25 cellular contexts compared by ENCODE assay signal in the genomic region with DNA sequence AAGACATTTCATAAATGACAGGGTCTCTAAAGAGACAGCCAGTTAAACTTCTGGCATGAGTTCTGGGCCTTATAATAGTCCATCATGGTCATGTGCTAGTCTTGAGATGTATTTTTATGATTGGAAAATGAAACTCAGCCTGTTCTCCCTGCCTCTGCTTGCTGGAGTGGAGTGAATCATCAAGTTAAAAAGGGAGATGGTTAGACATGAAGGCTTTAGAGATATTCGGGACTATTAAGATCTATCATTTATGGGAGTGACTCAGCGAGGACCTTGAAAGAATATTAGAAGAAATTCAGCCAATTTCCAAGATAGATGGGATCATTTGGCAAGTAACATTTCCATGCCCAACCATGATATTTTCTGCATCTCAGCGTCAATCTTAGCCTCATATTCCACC.
DNase-seq lines count a peak whose midpoint lies in the region; ATAC-seq and TF ChIP-seq lines count a peak whose summit lies in the region.
"Had no signal": no experiment of that assay in that cellular context is flagged by ENCODE, and none has a peak within 500 bp of the region (broad histone marks: within the 10 kb centered on the region; RNA-seq: fewer than 3 reads in every experiment).

No MANE protein-coding gene starts in this region.

- no peak overlapping the region for H3K4me3 Mint-ChIP-seq in MCF 10A (ENCODE audit: unreplicated experiment)
- H3K4me3 Mint-ChIP-seq in activated CD4-positive, alpha-beta memory T cell treated with anti-CD3 and anti-CD28 coated beads, Interleukin-2, amount 10 ng/mL, durations not matched to agents 7 days and 5 days: no peak overlapping the region
- H3K4me3 Mint-ChIP-seq: CD4-positive, alpha-beta T cell; GM23338; H9 had no signal

- no peaks in the 10 kb centered on the region for H3K4me1 ChIP-seq in RWPE2 (ENCODE audit: insufficient read depth, poor library complexity, severe bottlenecking)
- peaks cover 59 to 79% of the 10 kb centered on the region in 2 donors for H3K4me1 ChIP-seq in gastrocnemius medialis
- H3K4me1 ChIP-seq: A549 had no signal

- CTCF ChIA-PET in MCF 10A (lab: Yijun Ruan, JAX): no interaction called here
- CTCF ChIA-PET in activated CD4-positive, alpha-beta memory T cell treated with anti-CD3 and anti-CD28 coated beads, Interleukin-2, amount 10 ng/mL, durations not matched to agents 7 days and 5 days (lab: Charles Lee): no interaction called here

- no peaks in the 10 kb centered on the region for H3K27me3 Mint-ChIP-seq in MCF 10A (ENCODE audit: insufficient read depth, unreplicated experiment)
- no peaks in the 10 kb centered on the region for H3K27me3 Mint-ChIP-seq in activated CD4-positive, alpha-beta memory T cell treated with anti-CD3 and anti-CD28 coated beads, Interleukin-2, amount 10 ng/mL, durations not matched to agents 7 days and 5 days

- H3K27ac Mint-ChIP-seq in MCF 10A (ENCODE audit: low read depth, unreplicated experiment): no peak overlapping the region
- no peak overlapping the region for H3K27ac Mint-ChIP-seq in activated CD4-positive, alpha-beta memory T cell treated with anti-CD3 and anti-CD28 coated beads, Interleukin-2, amount 10 ng/mL, durations not matched to agents 7 days and 5 days
- H3K27ac Mint-ChIP-seq: CD4-positive, alpha-beta T cell; GM23338; H9 had no signal

- H3K36me3 Mint-ChIP-seq in MCF 10A (ENCODE audit: insufficient read depth, unreplicated experiment): no peaks in the 10 kb centered on the region
- no peaks in the 10 kb centered on the region for H3K36me3 Mint-ChIP-seq in activated CD4-positive, alpha-beta memory T cell treated with anti-CD3 and anti-CD28 coated beads, Interleukin-2, amount 10 ng/mL, durations not matched to agents 7 days and 5 days (ENCODE audit: low read depth)

- no peak for TF ChIP-seq CTCF in RWPE2 (IDR thresholded peaks at IDR 0.05; ENCODE audit: poor library complexity, severe bottlenecking)
- no peak for TF ChIP-seq CTCF in gastrocnemius medialis (IDR thresholded peaks at IDR 0.05 in 4 of 5, conservative IDR thresholded peaks at IDR 0.05 in 1 of 5)
- TF ChIP-seq CTCF in MCF 10A (IDR thresholded peaks at IDR 0.05; ENCODE audit: unreplicated experiment): no peak

- H3K4me3 ChIP-seq in RWPE2 (ENCODE audit: severe bottlenecking) (no peak overlapping the region), gastrocnemius medialis (no peak overlapping the region)
- H3K4me3 ChIP-seq: A549; BLaER1 treated with 17β-estradiol and CSF1 and Interleukin-3, amounts not matched to agents 10 nM and 100 nM; GM23338; SK-N-MC had no signal

- in situ Hi-C loops in gastrocnemius medialis (cut with MboI; ENCODE audit: low sequenced_read_pairs in 4 of 4): no loop called here

- no peak overlapping the region for H3K27ac ChIP-seq in RWPE2 (ENCODE audit: poor library complexity, severe bottlenecking)
- no peak overlapping the region for H3K27ac ChIP-seq in epithelial cell of prostate
- H3K27ac ChIP-seq in gastrocnemius medialis: peak overlapping the region; percentile 85 to 98 (median 98)
- H3K27ac ChIP-seq: A549; BLaER1 treated with 17β-estradiol and CSF1 and Interleukin-3, amounts not matched to agents 10 nM and 100 nM; SK-N-MC had no signal

- POLR2A ChIA-PET in MCF 10A (lab: Yijun Ruan, JAX): no interaction called here
- POLR2A ChIA-PET in activated CD4-positive, alpha-beta memory T cell treated with anti-CD3 and anti-CD28 coated beads, Interleukin-2, amount 10 ng/mL, durations not matched to agents 7 days and 5 days (lab: Charles Lee): no interaction called here

- H3K9me3 ChIP-seq in RWPE2 (ENCODE audit: severe bottlenecking) (no peaks in the 10 kb centered on the region), gastrocnemius medialis (no peaks in the 10 kb centered on the region)
- H3K9me3 ChIP-seq: A549; BLaER1 treated with 17β-estradiol and CSF1 and Interleukin-3, amounts not matched to agents 10 nM and 100 nM had no signal

- peaks cover 9% of the 10 kb centered on the region for H3K4me1 Mint-ChIP-seq in MCF 10A (ENCODE audit: insufficient read depth, unreplicated experiment)
- H3K4me1 Mint-ChIP-seq in activated CD4-positive, alpha-beta memory T cell treated with anti-CD3 and anti-CD28 coated beads, Interleukin-2, amount 10 ng/mL, durations not matched to agents 7 days and 5 days: no peaks in the 10 kb centered on the region

- H3K36me3 ChIP-seq in RWPE2 (ENCODE audit: low read depth) (no peaks in the 10 kb centered on the region), gastrocnemius medialis (no peaks in the 10 kb centered on the region)
- H3K36me3 ChIP-seq: BLaER1 treated with 17β-estradiol and CSF1 and Interleukin-3, amounts not matched to agents 10 nM and 100 nM had no signal

- intact Hi-C loops in gastrocnemius medialis (cut with DNase I; ENCODE audit: low total_unique reads) (no loop called here), MCF 10A (cut with micrococcal nuclease) (no loop called here)

- no TSS peak for BruUV-seq in MCF 10A (replicated peaks; lab: Mats Ljungman, UMichigan)

- DNase-seq in RWPE2 (ENCODE audit: low spot score) (no peak), epithelial cell of prostate (ENCODE audit: low read depth, low spot score) (peak; percentile 12), gastrocnemius medialis (no peak), MCF 10A (ENCODE audit: unreplicated experiment) (no peak), amniotic stem cell (lab: John Stamatoyannopoulos, UW) (no peak), putamen (ENCODE audit: low spot score) (no peak)
- no peak for DNase-seq in activated CD4-positive, alpha-beta memory T cell treated with anti-CD3 and anti-CD28 coated beads, Interleukin-2, amount 10 ng/mL, durations not matched to agents 7 days and 5 days
- DNase-seq: AML-193; CD4-positive, alpha-beta T cell; COR-L47; DMS53; H9; Karpas-422; NCI-H1105 treated with DMSO at 0.1 percent for 48 hours; NCI-H2029; NCI-H446 treated with DMSO at 0.1 percent for 48 hours; NCI-H526; NCI-H82; RPMI8226; SHP77 had no signal

- ATAC-seq in RWPE2 (ENCODE audit: low read depth) (peak; percentile 33; the same call in 1 of the 3 replicates), gastrocnemius medialis (peak; percentile 39 to 40)
- ATAC-seq: A549, GM23338, HepG2 had no signal

- H3K9me3 Mint-ChIP-seq in MCF 10A (ENCODE audit: unreplicated experiment): no peaks in the 10 kb centered on the region
- H3K9me3 Mint-ChIP-seq in activated CD4-positive, alpha-beta memory T cell treated with anti-CD3 and anti-CD28 coated beads, Interleukin-2, amount 10 ng/mL, durations not matched to agents 7 days and 5 days: no peaks in the 10 kb centered on the region
- H3K9me3 Mint-ChIP-seq: CD4-positive, alpha-beta T cell; GM23338; H9 had no signal

- peak; percentile 10 for TF ChIP-seq POLR2A in gastrocnemius medialis (IDR thresholded peaks at IDR 0.05)

- H3K27me3 ChIP-seq in RWPE2 (ENCODE audit: insufficient read depth, poor library complexity, severe bottlenecking) (peaks cover 4% of the 10 kb centered on the region), gastrocnemius medialis (no peaks in the 10 kb centered on the region)
- H3K27me3 ChIP-seq: BLaER1 treated with 17β-estradiol and CSF1 and Interleukin-3, amounts not matched to agents 10 nM and 100 nM had no signal

Comparison
In these comparisons a context has a peak if more than half of its experiments do, and no peak if none do; other contexts are left out.
1. H3K27ac ChIP-seq: peak in gastrocnemius medialis (4 of 4); none in RWPE2 (single experiment) and epithelial cell of prostate (single experiment).